Comparison of ENCODE assay signal across 15 cellular contexts in the genomic region with DNA sequence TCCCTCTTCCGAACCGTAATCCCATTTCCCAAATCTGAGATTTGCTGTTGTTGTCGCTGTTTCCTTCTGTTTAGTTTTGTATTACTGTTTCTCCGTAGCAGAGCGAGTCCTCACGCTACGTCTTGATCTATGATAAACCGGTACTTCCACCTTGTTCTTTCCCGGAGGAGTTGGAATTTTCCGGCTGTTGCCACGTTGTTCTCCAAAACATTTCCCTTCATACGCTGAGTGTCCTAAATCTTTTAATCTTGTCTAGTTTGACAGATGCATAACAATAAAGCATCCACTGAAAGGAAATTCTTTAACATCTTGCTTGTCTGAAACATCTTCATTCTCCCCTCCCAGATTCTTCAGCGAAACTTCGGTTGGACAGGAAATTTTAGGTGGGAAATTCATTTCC. TPM values are rescaled to one million over a fixed set of nuclear protein-coding genes. Genes with fewer than 3 reads are reported as not detected.
"Had no signal": no experiment of that assay in that cellular context is flagged by ENCODE, and none has a peak within 500 bp of the region (broad histone marks: within the 10 kb centered on the region; RNA-seq: fewer than 3 reads in every experiment).

No MANE protein-coding gene starts in this region.

RNA-seq across cellular contexts. Expression of a gene that starts 0.8 kb away (rescaled TPM):
- total RNA-seq: activated B cell treated with CpG ODN at 0.5 μM for 24 hours; activated CD4-positive, alpha-beta memory T cell treated with anti-CD3 and anti-CD28 coated beads for 36 hours; activated CD4-positive, alpha-beta memory T cell treated with anti-CD3 and anti-CD28 coated beads, Interleukin-2, amount 10 ng/mL, durations not matched to agents 7 days and 5 days; activated CD4-positive, alpha-beta T cell treated with anti-CD3 and anti-CD28 coated beads for 36 hours; activated CD4-positive, alpha-beta T cell treated with anti-CD3 and anti-CD28 coated beads, Interleukin-2, amount 10 ng/mL, durations not matched to agents 24 days and 14 days; activated CD4-positive, alpha-beta T cell treated with anti-CD3 and anti-CD28 coated beads, Interleukin-2, amount 10 ng/mL, durations not matched to agents 7 days and 5 days; activated CD8-positive, alpha-beta memory T cell treated with anti-CD3 and anti-CD28 coated beads for 36 hours; activated CD8-positive, alpha-beta memory T cell treated with anti-CD3 and anti-CD28 coated beads, Interleukin-2, amount 10 ng/mL, durations not matched to agents 7 days and 5 days; activated CD8-positive, alpha-beta T cell treated with anti-CD3 and anti-CD28 coated beads for 36 hours; activated CD8-positive, alpha-beta T cell treated with anti-CD3 and anti-CD28 coated beads, Interleukin-2, amount 10 ng/mL, durations not matched to agents 7 days and 5 days; T-cell; T-helper 1 cell treated with Interleukin-12 subunit alpha and Interleukin-12 subunit beta and Interleukin-4 antibody, amounts not matched to agents 30 ng/mL and 1 ng/mL, for 36 hours; T-helper 17 cell; T-helper 2 cell treated with Interferon-gamma antibody and Interleukin-4, amounts not matched to agents 100 ng/mL and 5 ng/mL, for 36 hours; WTC11 had no signal

RNA-seq across cellular contexts. Expression of a gene that starts 5.8 kb away (rescaled TPM):
- total RNA-seq: activated B cell treated with CpG ODN at 0.5 μM for 24 hours; activated CD4-positive, alpha-beta memory T cell treated with anti-CD3 and anti-CD28 coated beads for 36 hours; activated CD4-positive, alpha-beta memory T cell treated with anti-CD3 and anti-CD28 coated beads, Interleukin-2, amount 10 ng/mL, durations not matched to agents 7 days and 5 days; activated CD4-positive, alpha-beta T cell treated with anti-CD3 and anti-CD28 coated beads for 36 hours; activated CD4-positive, alpha-beta T cell treated with anti-CD3 and anti-CD28 coated beads, Interleukin-2, amount 10 ng/mL, durations not matched to agents 24 days and 14 days; activated CD4-positive, alpha-beta T cell treated with anti-CD3 and anti-CD28 coated beads, Interleukin-2, amount 10 ng/mL, durations not matched to agents 7 days and 5 days; activated CD8-positive, alpha-beta memory T cell treated with anti-CD3 and anti-CD28 coated beads for 36 hours; activated CD8-positive, alpha-beta memory T cell treated with anti-CD3 and anti-CD28 coated beads, Interleukin-2, amount 10 ng/mL, durations not matched to agents 7 days and 5 days; activated CD8-positive, alpha-beta T cell treated with anti-CD3 and anti-CD28 coated beads for 36 hours; activated CD8-positive, alpha-beta T cell treated with anti-CD3 and anti-CD28 coated beads, Interleukin-2, amount 10 ng/mL, durations not matched to agents 7 days and 5 days; T-cell; T-helper 1 cell treated with Interleukin-12 subunit alpha and Interleukin-12 subunit beta and Interleukin-4 antibody, amounts not matched to agents 30 ng/mL and 1 ng/mL, for 36 hours; T-helper 17 cell; T-helper 2 cell treated with Interferon-gamma antibody and Interleukin-4, amounts not matched to agents 100 ng/mL and 5 ng/mL, for 36 hours; WTC11 had no signal

RNA-seq across cellular contexts. Expression of a gene that starts 7.4 kb away (rescaled TPM):
- total RNA-seq: activated B cell treated with CpG ODN at 0.5 μM for 24 hours; activated CD4-positive, alpha-beta memory T cell treated with anti-CD3 and anti-CD28 coated beads for 36 hours; activated CD4-positive, alpha-beta memory T cell treated with anti-CD3 and anti-CD28 coated beads, Interleukin-2, amount 10 ng/mL, durations not matched to agents 7 days and 5 days; activated CD4-positive, alpha-beta T cell treated with anti-CD3 and anti-CD28 coated beads for 36 hours; activated CD4-positive, alpha-beta T cell treated with anti-CD3 and anti-CD28 coated beads, Interleukin-2, amount 10 ng/mL, durations not matched to agents 24 days and 14 days; activated CD4-positive, alpha-beta T cell treated with anti-CD3 and anti-CD28 coated beads, Interleukin-2, amount 10 ng/mL, durations not matched to agents 7 days and 5 days; activated CD8-positive, alpha-beta memory T cell treated with anti-CD3 and anti-CD28 coated beads for 36 hours; activated CD8-positive, alpha-beta memory T cell treated with anti-CD3 and anti-CD28 coated beads, Interleukin-2, amount 10 ng/mL, durations not matched to agents 7 days and 5 days; activated CD8-positive, alpha-beta T cell treated with anti-CD3 and anti-CD28 coated beads for 36 hours; activated CD8-positive, alpha-beta T cell treated with anti-CD3 and anti-CD28 coated beads, Interleukin-2, amount 10 ng/mL, durations not matched to agents 7 days and 5 days; T-cell; T-helper 1 cell treated with Interleukin-12 subunit alpha and Interleukin-12 subunit beta and Interleukin-4 antibody, amounts not matched to agents 30 ng/mL and 1 ng/mL, for 36 hours; T-helper 17 cell; T-helper 2 cell treated with Interferon-gamma antibody and Interleukin-4, amounts not matched to agents 100 ng/mL and 5 ng/mL, for 36 hours; WTC11 had no signal

RNA-seq across cellular contexts. Expression of a gene that starts 12.3 kb away (rescaled TPM):
- total RNA-seq: activated B cell treated with CpG ODN at 0.5 μM for 24 hours; activated CD4-positive, alpha-beta memory T cell treated with anti-CD3 and anti-CD28 coated beads for 36 hours; activated CD4-positive, alpha-beta memory T cell treated with anti-CD3 and anti-CD28 coated beads, Interleukin-2, amount 10 ng/mL, durations not matched to agents 7 days and 5 days; activated CD4-positive, alpha-beta T cell treated with anti-CD3 and anti-CD28 coated beads for 36 hours; activated CD4-positive, alpha-beta T cell treated with anti-CD3 and anti-CD28 coated beads, Interleukin-2, amount 10 ng/mL, durations not matched to agents 24 days and 14 days; activated CD4-positive, alpha-beta T cell treated with anti-CD3 and anti-CD28 coated beads, Interleukin-2, amount 10 ng/mL, durations not matched to agents 7 days and 5 days; activated CD8-positive, alpha-beta memory T cell treated with anti-CD3 and anti-CD28 coated beads for 36 hours; activated CD8-positive, alpha-beta memory T cell treated with anti-CD3 and anti-CD28 coated beads, Interleukin-2, amount 10 ng/mL, durations not matched to agents 7 days and 5 days; activated CD8-positive, alpha-beta T cell treated with anti-CD3 and anti-CD28 coated beads for 36 hours; activated CD8-positive, alpha-beta T cell treated with anti-CD3 and anti-CD28 coated beads, Interleukin-2, amount 10 ng/mL, durations not matched to agents 7 days and 5 days; T-cell; T-helper 1 cell treated with Interleukin-12 subunit alpha and Interleukin-12 subunit beta and Interleukin-4 antibody, amounts not matched to agents 30 ng/mL and 1 ng/mL, for 36 hours; T-helper 17 cell; T-helper 2 cell treated with Interferon-gamma antibody and Interleukin-4, amounts not matched to agents 100 ng/mL and 5 ng/mL, for 36 hours; WTC11 had no signal

RNA-seq across cellular contexts. Expression of a gene that starts 18.9 kb away (rescaled TPM):
- total RNA-seq: activated B cell treated with CpG ODN at 0.5 μM for 24 hours; activated CD4-positive, alpha-beta memory T cell treated with anti-CD3 and anti-CD28 coated beads for 36 hours; activated CD4-positive, alpha-beta memory T cell treated with anti-CD3 and anti-CD28 coated beads, Interleukin-2, amount 10 ng/mL, durations not matched to agents 7 days and 5 days; activated CD4-positive, alpha-beta T cell treated with anti-CD3 and anti-CD28 coated beads for 36 hours; activated CD4-positive, alpha-beta T cell treated with anti-CD3 and anti-CD28 coated beads, Interleukin-2, amount 10 ng/mL, durations not matched to agents 24 days and 14 days; activated CD4-positive, alpha-beta T cell treated with anti-CD3 and anti-CD28 coated beads, Interleukin-2, amount 10 ng/mL, durations not matched to agents 7 days and 5 days; activated CD8-positive, alpha-beta memory T cell treated with anti-CD3 and anti-CD28 coated beads for 36 hours; activated CD8-positive, alpha-beta memory T cell treated with anti-CD3 and anti-CD28 coated beads, Interleukin-2, amount 10 ng/mL, durations not matched to agents 7 days and 5 days; activated CD8-positive, alpha-beta T cell treated with anti-CD3 and anti-CD28 coated beads for 36 hours; activated CD8-positive, alpha-beta T cell treated with anti-CD3 and anti-CD28 coated beads, Interleukin-2, amount 10 ng/mL, durations not matched to agents 7 days and 5 days; T-cell; T-helper 1 cell treated with Interleukin-12 subunit alpha and Interleukin-12 subunit beta and Interleukin-4 antibody, amounts not matched to agents 30 ng/mL and 1 ng/mL, for 36 hours; T-helper 17 cell; T-helper 2 cell treated with Interferon-gamma antibody and Interleukin-4, amounts not matched to agents 100 ng/mL and 5 ng/mL, for 36 hours; WTC11 had no signal
